1 cellular context compared by ENCODE assay signal in the genomic region with DNA sequence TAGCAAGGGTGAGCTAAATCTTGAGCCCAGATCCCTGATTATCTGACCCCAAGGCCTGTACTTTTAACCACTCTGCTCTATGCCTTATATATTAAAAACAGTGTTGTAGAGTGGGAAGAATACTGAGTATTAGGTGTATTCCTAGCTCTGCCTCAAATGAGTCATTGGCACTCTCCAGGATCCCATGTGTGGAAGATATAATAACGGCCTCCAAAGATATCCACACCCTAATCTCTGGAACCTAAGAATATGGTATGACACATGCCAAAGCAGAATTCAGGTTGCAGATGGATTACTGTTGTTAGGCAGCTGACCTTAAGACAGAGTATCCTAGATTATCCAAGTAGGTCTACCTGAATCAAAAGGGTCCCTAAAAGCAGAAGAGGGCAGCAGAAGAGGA.
TF ChIP-seq lines count a peak whose summit lies in the region.

No MANE protein-coding gene starts in this region.

TF ChIP-seq in IMR-90, 13 proteins besides CTCF, POLR2A, EP300 and RAD21 (continued from another document):
- no peak for TF ChIP-seq USF2 (IDR thresholded peaks at IDR 0.05; ENCODE audit: low read depth, low read length)
